In the genomic region with DNA sequence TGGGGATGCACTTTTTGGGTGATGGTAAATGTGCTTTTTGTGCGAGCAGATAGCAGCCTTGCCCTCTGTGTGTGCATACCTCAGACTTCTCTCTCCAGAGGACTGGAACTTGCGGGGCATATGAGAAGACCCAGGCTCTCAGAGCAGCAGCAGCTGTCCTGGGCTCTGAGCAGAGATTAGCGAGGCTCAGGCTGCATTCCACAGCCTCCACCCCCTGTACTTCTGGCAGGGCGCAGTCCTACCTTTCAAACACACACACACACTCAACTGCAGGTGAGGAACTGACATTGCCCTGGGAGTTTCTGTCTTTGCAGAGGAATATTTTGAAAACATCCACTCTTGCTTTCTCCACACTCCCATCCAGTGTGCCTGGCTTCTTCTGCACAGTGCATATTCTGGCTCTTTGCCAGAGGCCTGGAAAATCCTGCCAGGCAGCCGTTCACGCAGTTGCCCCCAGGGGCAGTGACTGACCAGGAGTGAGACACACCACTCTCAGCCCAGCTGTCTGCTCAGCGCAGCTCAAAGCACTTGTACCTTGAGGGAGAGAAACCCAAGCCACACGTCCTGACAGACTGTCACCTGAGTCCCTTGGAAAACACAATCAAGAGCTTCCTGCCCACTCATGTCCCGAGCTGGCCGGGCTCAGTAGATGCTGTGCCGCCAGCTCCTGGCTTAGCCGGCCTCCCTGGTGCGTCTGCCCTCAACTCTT, we compare ENCODE assay signal across 10 cellular contexts.
A peak's percentile ranks its signal among the peaks of the same experiment; 100 is the strongest.
DNase-seq lines count a peak whose midpoint lies in the region; ATAC-seq, FAIRE-seq and TF ChIP-seq lines count a peak whose summit lies in the region.
"Had no signal": no experiment of that assay in that cellular context is flagged by ENCODE, and none has a peak within 500 bp of the region (broad histone marks: within the 10 kb centered on the region; RNA-seq: fewer than 3 reads in every experiment).

No MANE protein-coding gene starts in this region.

- no peak for TF ChIP-seq RAD21 in A549 (conservative IDR thresholded peaks at IDR 0.05 in 1 of 2, IDR thresholded peaks at IDR 0.05 in 1 of 2)

- no peaks in the 10 kb centered on the region for H3K36me3 ChIP-seq in kidney (ENCODE audit: control insufficient read depth in 1 of 2, insufficient read depth in 2 of 2, low read length in 2 of 2)
- H3K36me3 ChIP-seq: colonic mucosa had no signal

- POLR2A ChIA-PET in A549 (lab: Yijun Ruan, JAX), result no interaction called here

- H3K4me2 ChIP-seq in A549, result no peak overlapping the region

- ATAC-seq in A549, result peak; percentile 62 to 64
- peak; percentile 90 for ATAC-seq in SK-N-SH treated with all-trans-retinoic acid at 6 μM for 48 hours
- no peak for ATAC-seq in activated T-cell treated with anti-CD3 and anti-CD28 coated beads, Interleukin-2, amount 50 U/mL, for 4 hours

- 16% methylated on average over 13 of the region's 13 CpGs for WGBS in A549 (ENCODE audit: missing lambda C conversion rate)

- H3K27me3 Mint-ChIP-seq in activated T-cell treated with anti-CD3 and anti-CD28 coated beads, Interleukin-2, amount 50 U/mL, for 4 hours (ENCODE audit: low read depth), result peaks cover 3% of the 10 kb centered on the region

- no peak overlapping the region for H3K9ac ChIP-seq in kidney (ENCODE audit: low read length in 2 of 2)

- no peak for TF ChIP-seq EP300 in A549 (IDR thresholded peaks at IDR 0.05)

- intact Hi-C loops in kidney (cut with DNase I), result no loop called here
- intact Hi-C loops in posterior vena cava (cut with DNase I), result no loop called here

- H3K4me1 ChIP-seq in A549 (no peaks in the 10 kb centered on the region), kidney (ENCODE audit: control insufficient read depth in 1 of 2, insufficient read depth in 1 of 2, low read depth in 1 of 2, low read length in 2 of 2) (no peaks in the 10 kb centered on the region)
- H3K4me1 ChIP-seq: colonic mucosa had no signal

- no peaks in the 10 kb centered on the region for H3K9me3 Mint-ChIP-seq in activated T-cell treated with anti-CD3 and anti-CD28 coated beads, Interleukin-2, amount 50 U/mL, for 4 hours

- CTCF ChIA-PET in A549 (lab: Yijun Ruan, JAX), result interaction anchor here (0.6 kb wide), 1 partner anchor 61 kb away, joined by 3 read pairs; no protein-coding TSS in a partner anchor

- H3K4me3 Mint-ChIP-seq in activated T-cell treated with anti-CD3 and anti-CD28 coated beads, Interleukin-2, amount 50 U/mL, for 4 hours, result no peak overlapping the region

- H3K4me1 Mint-ChIP-seq in activated T-cell treated with anti-CD3 and anti-CD28 coated beads, Interleukin-2, amount 50 U/mL, for 4 hours (ENCODE audit: low read depth), result no peaks in the 10 kb centered on the region

- no peak overlapping the region for H3K4me3 ChIP-seq in A549
- H3K4me3 ChIP-seq in kidney (ENCODE audit: low read length in 2 of 2), result no peak overlapping the region
- H3K4me3 ChIP-seq: colonic mucosa had no signal

- H3K27ac ChIP-seq in A549, result no peak overlapping the region
- no peak overlapping the region for H3K27ac ChIP-seq in kidney (ENCODE audit: low read depth in 2 of 2, low read length in 2 of 2)
- H3K27ac ChIP-seq: colonic mucosa had no signal

- H3K36me3 Mint-ChIP-seq in activated T-cell treated with anti-CD3 and anti-CD28 coated beads, Interleukin-2, amount 50 U/mL, for 4 hours (ENCODE audit: insufficient read depth), result no peaks in the 10 kb centered on the region

- no peak for TF ChIP-seq POLR2A in A549 (IDR thresholded peaks at IDR 0.05; ENCODE audit: low read length)

- peak in 1 of 2 experiments; percentile 15 for DNase-seq in A549 (ENCODE audit: low read depth in 1 of 2, low spot score in 1 of 2)
- peak; percentile 55 for DNase-seq in NCI-H146 treated with DMSO at 0.1 percent for 48 hours (lab: John Stamatoyannopoulos, UW; ENCODE audit: unreplicated experiment)
- peak; percentile 75 for DNase-seq in kidney
- DNase-seq in activated T-cell treated with anti-CD3 and anti-CD28 coated beads, Interleukin-2, amount 50 U/mL, for 4 hours, result no peak
- no peak for DNase-seq in posterior vena cava (ENCODE audit: low spot score)
- no peak for DNase-seq in D721Med (ENCODE audit: insufficient read length, low spot score)
- no peak for DNase-seq in cortex of kidney (lab: John Stamatoyannopoulos, UW)
- DNase-seq: colonic mucosa had no signal

- TF ChIP-seq CTCF in A549 (IDR thresholded peaks at IDR 0.05) (no peak), kidney (IDR thresholded peaks at IDR 0.05; ENCODE audit: borderline replicate concordance, extremely low read depth, insufficient read depth) (peak; percentile 6), D721Med (IDR thresholded peaks at IDR 0.05; ENCODE audit: insufficient read depth, missing control alignments) (no peak)

- H3K9me3 ChIP-seq in A549 (no peaks in the 10 kb centered on the region), kidney (ENCODE audit: control insufficient read depth in 1 of 2, low read length in 2 of 2) (no peaks in the 10 kb centered on the region)
- H3K9me3 ChIP-seq: colonic mucosa had no signal

- FAIRE-seq in A549 (lab: Jason Lieb, UNC) (no peak), kidney (lab: Jason Lieb, UNC) (no peak), D721Med (lab: Jason Lieb, UNC) (no peak)
- FAIRE-seq: keratinocyte had no signal

TF ChIP-seq in A549, 52 proteins besides CTCF, POLR2A, EP300 and RAD21 (continues in another document):
- TF ChIP-seq MYC (IDR thresholded peaks at IDR 0.05; ENCODE audit: borderline replicate concordance, low read length) (no peak), JUN (IDR thresholded peaks at IDR 0.05) (no peak), CHD2 (IDR thresholded peaks at IDR 0.05; ENCODE audit: low read length, partially characterized antibody) (no peak), HES2 (IDR thresholded peaks at IDR 0.05) (no peak), HOXB5 (CRISPR knock-in tag; IDR thresholded peaks at IDR 0.05) (no peak), SREBF2 (IDR thresholded peaks at IDR 0.05) (no peak), TFCP2L1 (CRISPR knock-in tag; IDR thresholded peaks at IDR 0.05) (no peak)
- TF ChIP-seq, protein P1, sequence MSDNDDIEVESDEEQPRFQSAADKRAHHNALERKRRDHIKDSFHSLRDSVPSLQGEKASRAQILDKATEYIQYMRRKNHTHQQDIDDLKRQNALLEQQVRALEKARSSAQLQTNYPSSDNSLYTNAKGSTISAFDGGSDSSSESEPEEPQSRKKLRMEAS (IDR thresholded peaks at IDR 0.05), result no peak
- TF ChIP-seq, protein P2, sequence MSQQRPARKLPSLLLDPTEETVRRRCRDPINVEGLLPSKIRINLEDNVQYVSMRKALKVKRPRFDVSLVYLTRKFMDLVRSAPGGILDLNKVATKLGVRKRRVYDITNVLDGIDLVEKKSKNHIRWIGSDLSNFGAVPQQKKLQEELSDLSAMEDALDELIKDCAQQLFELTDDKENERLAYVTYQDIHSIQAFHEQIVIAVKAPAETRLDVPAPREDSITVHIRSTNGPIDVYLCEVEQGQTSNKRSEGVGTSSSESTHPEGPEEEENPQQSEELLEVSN (IDR thresholded peaks at IDR 0.05; ENCODE audit: borderline replicate concordance, low read depth), result no peak

TF ChIP-seq in SK-N-SH treated with all-trans-retinoic acid at 6 μM for 48 hours, 23 proteins besides CTCF, POLR2A, EP300 and RAD21 (continues in another document):
- no peak for TF ChIP-seq ZFP3 (CRISPR knock-in tag; IDR thresholded peaks at IDR 0.05)
- TF ChIP-seq ZNF565 (CRISPR knock-in tag; conservative IDR thresholded peaks at IDR 0.05; ENCODE audit: low read depth), result no peak
- no peak for TF ChIP-seq ARNTL (CRISPR knock-in tag; IDR thresholded peaks at IDR 0.05; ENCODE audit: borderline replicate concordance, low read depth)
- no peak for TF ChIP-seq RARB (CRISPR knock-in tag; IDR thresholded peaks at IDR 0.05)
- TF ChIP-seq CREB5 (CRISPR knock-in tag; IDR thresholded peaks at IDR 0.05; ENCODE audit: low read depth), result no peak
- peak; percentile 3; the same call in 1 of the 2 replicates for TF ChIP-seq ZNF8 (CRISPR knock-in tag; IDR thresholded peaks at IDR 0.05)
- TF ChIP-seq SNAI2 (CRISPR knock-in tag; IDR thresholded peaks at IDR 0.05), result peak; percentile 31; the same call in 1 of the 2 replicates
- no peak for TF ChIP-seq TOX (CRISPR knock-in tag; IDR thresholded peaks at IDR 0.05; ENCODE audit: borderline replicate concordance)
- TF ChIP-seq POU6F1 (CRISPR knock-in tag; IDR thresholded peaks at IDR 0.05; ENCODE audit: borderline replicate concordance, low read depth), result no peak
- TF ChIP-seq BACH2 (CRISPR knock-in tag; IDR thresholded peaks at IDR 0.05; ENCODE audit: borderline replicate concordance), result no peak
- no peak for TF ChIP-seq ISL1 (CRISPR knock-in tag; IDR thresholded peaks at IDR 0.05)
- TF ChIP-seq ZFP30 (CRISPR knock-in tag; IDR thresholded peaks at IDR 0.05), result no peak
- no peak for TF ChIP-seq ZNF70 (CRISPR knock-in tag; IDR thresholded peaks at IDR 0.05)

Comparison
In these comparisons a context has a peak if more than half of its experiments do, and no peak if none do; other contexts are left out.
1. ATAC-seq: peak in A549 (2 of 2) and SK-N-SH treated with all-trans-retinoic acid at 6 μM for 48 hours (single experiment); none in activated T-cell treated with anti-CD3 and anti-CD28 coated beads, Interleukin-2, amount 50 U/mL, for 4 hours (0 of 2).
2. DNase-seq: peak in NCI-H146 treated with DMSO at 0.1 percent for 48 hours (single experiment) and kidney (single experiment); none in activated T-cell treated with anti-CD3 and anti-CD28 coated beads, Interleukin-2, amount 50 U/mL, for 4 hours (single experiment), posterior vena cava (single experiment), D721Med (single experiment) and cortex of kidney (single experiment).